In genomic region chr9:35994959-35995358, GRCh38 we compare ENCODE assay signal across 37 cellular contexts. TPM values are rescaled to one million over a fixed set of nuclear protein-coding genes. Genes with fewer than 3 reads are reported as not detected.
"Had no signal": no experiment of that assay in that cellular context is flagged by ENCODE, and none has a peak within 500 bp of the region (broad histone marks: within the 10 kb centered on the region; RNA-seq: fewer than 3 reads in every experiment).

No MANE protein-coding gene starts in this region.

- H3K36me3 ChIP-seq: ascending aorta, breast epithelium, cardiac muscle cell, colonic mucosa, gastrocnemius medialis, heart left ventricle had no signal

- FAIRE-seq: endometrium, endothelial cell of umbilical vein had no signal

- H3K4me3 Mint-ChIP-seq: activated CD4-positive, alpha-beta T cell treated with anti-CD3 and anti-CD28 coated beads for 36 hours; activated CD8-positive, alpha-beta memory T cell treated with anti-CD3 and anti-CD28 coated beads, Interleukin-2, amount 10 ng/mL, durations not matched to agents 7 days and 5 days; activated CD8-positive, alpha-beta T cell treated with anti-CD3 and anti-CD28 coated beads, Interleukin-2, amount 10 ng/mL, durations not matched to agents 7 days and 5 days; activated naive CD4-positive, alpha-beta T cell treated with anti-CD3 and anti-CD28 coated beads, Interleukin-2, amount 10 ng/mL, durations not matched to agents 7 days and 5 days; activated naive CD8-positive, alpha-beta T cell treated with anti-CD3 and anti-CD28 coated beads, Interleukin-2, amount 10 ng/mL, durations not matched to agents 7 days and 5 days; activated T-helper 1 cell treated with anti-CD3 and anti-CD28 coated beads, Interleukin-12 subunit alpha, Interleukin-12 subunit beta, Interleukin-2, Interleukin-4 antibody, amounts not matched to agents 30 ng/mL and 10 ng/mL and 1 ng/mL, durations not matched to agents 14 hours and 24 hours and 36 hours; brain had no signal

- H3K4me1 Mint-ChIP-seq: activated CD4-positive, alpha-beta T cell treated with anti-CD3 and anti-CD28 coated beads for 36 hours; activated CD8-positive, alpha-beta memory T cell treated with anti-CD3 and anti-CD28 coated beads, Interleukin-2, amount 10 ng/mL, durations not matched to agents 7 days and 5 days; activated naive CD4-positive, alpha-beta T cell treated with anti-CD3 and anti-CD28 coated beads, Interleukin-2, amount 10 ng/mL, durations not matched to agents 7 days and 5 days; activated naive CD8-positive, alpha-beta T cell treated with anti-CD3 and anti-CD28 coated beads, Interleukin-2, amount 10 ng/mL, durations not matched to agents 7 days and 5 days had no signal

- H3K27ac ChIP-seq: ascending aorta, breast epithelium, cardiac muscle cell, colonic mucosa, epithelial cell of prostate, foreskin keratinocyte, gastrocnemius medialis had no signal

- H3K4me1 ChIP-seq: ascending aorta, breast epithelium, colonic mucosa, foreskin keratinocyte, gastrocnemius medialis had no signal

- H3K36me3 Mint-ChIP-seq: activated CD8-positive, alpha-beta memory T cell treated with anti-CD3 and anti-CD28 coated beads, Interleukin-2, amount 10 ng/mL, durations not matched to agents 7 days and 5 days; activated naive CD4-positive, alpha-beta T cell treated with anti-CD3 and anti-CD28 coated beads, Interleukin-2, amount 10 ng/mL, durations not matched to agents 7 days and 5 days; activated naive CD8-positive, alpha-beta T cell treated with anti-CD3 and anti-CD28 coated beads, Interleukin-2, amount 10 ng/mL, durations not matched to agents 7 days and 5 days; brain had no signal

- H3K9me3 Mint-ChIP-seq: activated naive CD4-positive, alpha-beta T cell treated with anti-CD3 and anti-CD28 coated beads, Interleukin-2, amount 50 U/mL, for 72 hours; activated naive CD8-positive, alpha-beta T cell treated with anti-CD3 and anti-CD28 coated beads, Interleukin-2, amount 10 ng/mL, durations not matched to agents 7 days and 5 days; activated T-helper 2 cell treated with anti-CD3 and anti-CD28 coated beads, Interferon-gamma antibody, Interleukin-2, Interleukin-4, amounts not matched to agents 10 μg/mL and 5 μg/mL and 100 μg/mL, durations not matched to agents 14 hours and 24 hours and 36 hours had no signal

- ATAC-seq: activated CD4-positive, alpha-beta T cell treated with anti-CD3 and anti-CD28 coated beads for 36 hours; activated CD8-positive, alpha-beta memory T cell treated with anti-CD3 and anti-CD28 coated beads, Interleukin-2, amount 10 ng/mL, durations not matched to agents 7 days and 5 days; activated CD8-positive, alpha-beta T cell treated with anti-CD3 and anti-CD28 coated beads, Interleukin-2, amount 10 ng/mL, durations not matched to agents 7 days and 5 days; activated naive CD4-positive, alpha-beta T cell treated with anti-CD3 and anti-CD28 coated beads, Interleukin-2, amount 50 U/mL, for 72 hours; foreskin keratinocyte; gastrocnemius medialis; heart left ventricle had no signal

- H3K4me3 ChIP-seq: ascending aorta, breast epithelium, cardiac muscle cell, colonic mucosa, gastrocnemius medialis, heart left ventricle had no signal

- DNase-seq: activated CD4-positive, alpha-beta T cell treated with anti-CD3 and anti-CD28 coated beads for 36 hours; activated CD4-positive, alpha-beta T cell treated with anti-CD3 and anti-CD28 coated beads, Interleukin-2, amount 50 U/mL, for 1 hour; activated CD4-positive, alpha-beta T cell treated with anti-CD3 and anti-CD28 coated beads, Interleukin-2, amount 50 U/mL, for 48 hours; activated CD4-positive, CD25-positive, alpha-beta regulatory T cell; activated CD4-positive, CD25-positive, alpha-beta regulatory T cell treated with anti-CD3 and anti-CD28 coated beads, Interleukin-2, amount 50 U/mL, for 72 hours; activated CD8-positive, alpha-beta memory T cell treated with anti-CD3 and anti-CD28 coated beads, Interleukin-2, amount 10 ng/mL, durations not matched to agents 7 days and 5 days; activated CD8-positive, alpha-beta memory T cell treated with anti-CD3 and anti-CD28 coated beads, Interleukin-2, amount 50 U/mL, for 4 hours; activated CD8-positive, alpha-beta T cell treated with anti-CD3 and anti-CD28 coated beads, Interleukin-2, amount 10 ng/mL, durations not matched to agents 7 days and 5 days; activated gamma-delta T cell; activated naive CD4-positive, alpha-beta T cell; activated naive CD4-positive, alpha-beta T cell treated with anti-CD3 and anti-CD28 coated beads, Interleukin-2, amount 10 ng/mL, durations not matched to agents 7 days and 5 days; activated naive CD8-positive, alpha-beta T cell treated with anti-CD3 and anti-CD28 coated beads, Interleukin-2, amount 10 ng/mL, durations not matched to agents 7 days and 5 days; activated T-cell treated with anti-CD3 and anti-CD28 coated beads, Interleukin-2, amount 50 U/mL, for 1 hour; activated T-cell treated with anti-CD3 and anti-CD28 coated beads, Interleukin-2, amount 50 U/mL, for 48 hours; central memory CD4-positive, alpha-beta T cell; cerebellar nuclear complex; colonic mucosa; effector CD8-positive, alpha-beta T cell; foreskin keratinocyte; gastrocnemius medialis; glutamatergic neuron; heart left ventricle; T-helper 2 cell had no signal

- H3K27me3 ChIP-seq: ascending aorta, breast epithelium, cardiac muscle cell, colonic mucosa, heart left ventricle had no signal

- H3K9me3 ChIP-seq: colonic mucosa, gastrocnemius medialis had no signal

- H3K27ac Mint-ChIP-seq: activated CD4-positive, alpha-beta T cell treated with anti-CD3 and anti-CD28 coated beads for 36 hours; activated CD8-positive, alpha-beta memory T cell treated with anti-CD3 and anti-CD28 coated beads, Interleukin-2, amount 10 ng/mL, durations not matched to agents 7 days and 5 days; activated CD8-positive, alpha-beta T cell treated with anti-CD3 and anti-CD28 coated beads, Interleukin-2, amount 10 ng/mL, durations not matched to agents 7 days and 5 days; activated naive CD4-positive, alpha-beta T cell treated with anti-CD3 and anti-CD28 coated beads, Interleukin-2, amount 10 ng/mL, durations not matched to agents 7 days and 5 days; activated naive CD4-positive, alpha-beta T cell treated with anti-CD3 and anti-CD28 coated beads, Interleukin-2, amount 50 U/mL, for 72 hours; activated naive CD8-positive, alpha-beta T cell treated with anti-CD3 and anti-CD28 coated beads, Interleukin-2, amount 10 ng/mL, durations not matched to agents 7 days and 5 days; activated T-helper 1 cell treated with anti-CD3 and anti-CD28 coated beads, Interleukin-12 subunit alpha, Interleukin-12 subunit beta, Interleukin-2, Interleukin-4 antibody, amounts not matched to agents 30 ng/mL and 10 ng/mL and 1 ng/mL, durations not matched to agents 14 hours and 24 hours and 36 hours; activated T-helper 2 cell treated with anti-CD3 and anti-CD28 coated beads, Interferon-gamma antibody, Interleukin-2, Interleukin-4, amounts not matched to agents 10 μg/mL and 5 μg/mL and 100 μg/mL, durations not matched to agents 14 hours and 24 hours and 36 hours; brain had no signal

RNA-seq across cellular contexts. Expression of gene OR2S2, which starts 37.0 kb away (rescaled TPM):
- total RNA-seq: activated CD4-positive, alpha-beta T cell treated with anti-CD3 and anti-CD28 coated beads for 36 hours; activated CD8-positive, alpha-beta memory T cell treated with anti-CD3 and anti-CD28 coated beads for 36 hours; activated CD8-positive, alpha-beta memory T cell treated with anti-CD3 and anti-CD28 coated beads, Interleukin-2, amount 10 ng/mL, durations not matched to agents 7 days and 5 days; activated CD8-positive, alpha-beta T cell treated with anti-CD3 and anti-CD28 coated beads, Interleukin-2, amount 10 ng/mL, durations not matched to agents 7 days and 5 days; activated naive CD4-positive, alpha-beta T cell treated with anti-CD3 and anti-CD28 coated beads, Interleukin-2, amount 50 U/mL, for 72 hours; activated naive CD8-positive, alpha-beta T cell treated with anti-CD3 and anti-CD28 coated beads, Interleukin-2, amount 10 ng/mL, durations not matched to agents 7 days and 5 days; activated T-helper 1 cell treated with anti-CD3 and anti-CD28 coated beads, Interleukin-12 subunit alpha, Interleukin-12 subunit beta, Interleukin-2, Interleukin-4 antibody, amounts not matched to agents 30 ng/mL and 10 ng/mL and 1 ng/mL, durations not matched to agents 14 hours and 24 hours and 36 hours; activated T-helper 2 cell treated with anti-CD3 and anti-CD28 coated beads, Interferon-gamma antibody, Interleukin-2, Interleukin-4, amounts not matched to agents 10 μg/mL and 5 μg/mL and 100 μg/mL, durations not matched to agents 14 hours and 24 hours and 36 hours; ascending aorta; breast epithelium; cardiac muscle cell; colonic mucosa; dermis microvascular lymphatic vessel endothelial cell; endothelial cell of umbilical vein; foreskin keratinocyte; gastrocnemius medialis; heart left ventricle; T-helper 1 cell treated with Interleukin-12 subunit alpha and Interleukin-12 subunit beta and Interleukin-4 antibody, amounts not matched to agents 30 ng/mL and 1 ng/mL, for 36 hours had no signal
- polyA plus RNA-seq: cardiac muscle cell, endothelial cell of umbilical vein, esophagus, foreskin keratinocyte, heart left ventricle had no signal
